Comparison of ENCODE assay signal across 8 cellular contexts in genomic region chr12:12505544-12506501, GRCh38. TPM values are rescaled to one million over a fixed set of nuclear protein-coding genes. Genes with fewer than 3 reads are reported as not detected.
A peak's percentile ranks its signal among the peaks of the same experiment; 100 is the strongest.
DNase-seq lines count a peak whose midpoint lies in the region; ATAC-seq and TF ChIP-seq lines count a peak whose summit lies in the region.

No MANE protein-coding gene starts in this region.

- 30% methylated on average over 11 of the region's 11 CpGs for WGBS in smooth muscle cell (ENCODE audit: low lambda C conversion rate)

- peaks cover 28% of the 10 kb centered on the region for H3K36me3 Mint-ChIP-seq in activated CD8-positive, alpha-beta T cell treated with anti-CD3 and anti-CD28 coated beads for 36 hours (ENCODE audit: low read depth)

- H3K36me3 ChIP-seq in smooth muscle cell (ENCODE audit: low read depth): no peaks in the 10 kb centered on the region

- H3K4me2 ChIP-seq in smooth muscle cell: peak overlapping the region; percentile 81

- peaks cover 15% of the 10 kb centered on the region for H3K79me2 ChIP-seq in smooth muscle cell (ENCODE audit: low read depth)

- H3K4me1 Mint-ChIP-seq in activated CD8-positive, alpha-beta T cell treated with anti-CD3 and anti-CD28 coated beads for 36 hours (ENCODE audit: low read depth): peaks cover 75% of the 10 kb centered on the region

- H3K4me3 ChIP-seq in smooth muscle cell: peak overlapping the region; percentile 36

- peaks cover 25% of the 10 kb centered on the region for H3K4me1 ChIP-seq in smooth muscle cell (ENCODE audit: low read depth)

- CTCF ChIA-PET in activated CD8-positive, alpha-beta T cell treated with anti-CD3 and anti-CD28 coated beads for 36 hours (lab: Charles Lee): interaction anchor here (0.8 to 5.1 kb wide), 11 partner anchors 11 to 150 kb away, joined by 3 to 22 read pairs (median 4); no protein-coding TSS in a partner anchor

- H3K9me3 ChIP-seq in smooth muscle cell (replicated peaks; ENCODE audit: low read depth): no peaks in the 10 kb centered on the region

- peak overlapping the region; percentile 42 for H3K4me3 Mint-ChIP-seq in activated CD8-positive, alpha-beta T cell treated with anti-CD3 and anti-CD28 coated beads for 36 hours

- H3K9ac ChIP-seq in smooth muscle cell (ENCODE audit: low read depth): peak overlapping the region; percentile 40

- H4K20me1 ChIP-seq in smooth muscle cell (ENCODE audit: low read depth): peaks cover 38% of the 10 kb centered on the region

- POLR2A ChIA-PET in activated CD8-positive, alpha-beta T cell treated with anti-CD3 and anti-CD28 coated beads for 36 hours (lab: Charles Lee): interaction anchor here (0.8 to 3.7 kb wide), 11 partner anchors 17 to 209 kb away, joined by 3 to 14 read pairs (median 4); partner anchors contain the start of genes CREBL2 and DUSP16

- H3K9me3 Mint-ChIP-seq in activated CD8-positive, alpha-beta T cell treated with anti-CD3 and anti-CD28 coated beads for 36 hours: no peaks in the 10 kb centered on the region

- intact Hi-C loops in activated CD8-positive, alpha-beta T cell treated with anti-CD3 and anti-CD28 coated beads for 36 hours (cut with micrococcal nuclease): loop anchor here (5.0 kb wide), 1 partner anchor 56 kb away; the partner anchor contains the start of gene DUSP16
- intact Hi-C loops in left cardiac atrium (cut with DNase I): loop anchor here in 1 of 2 donors (5.0 kb wide), 1 partner anchor 56 kb away; the partner anchor contains the start of gene DUSP16

- H3K27ac Mint-ChIP-seq in activated CD8-positive, alpha-beta T cell treated with anti-CD3 and anti-CD28 coated beads for 36 hours: peak overlapping the region; percentile 96

- peak overlapping the region; percentile 77 for H3K27ac ChIP-seq in smooth muscle cell (ENCODE audit: low read depth)

- H3K27me3 Mint-ChIP-seq in activated CD8-positive, alpha-beta T cell treated with anti-CD3 and anti-CD28 coated beads for 36 hours: no peaks in the 10 kb centered on the region

- peaks cover 21% of the 10 kb centered on the region for H3F3A ChIP-seq in smooth muscle cell (ENCODE audit: low read depth)

- peak; percentile 85 for DNase-seq in AG08395 (ENCODE audit: low spot score)
- DNase-seq in activated CD8-positive, alpha-beta T cell treated with anti-CD3 and anti-CD28 coated beads for 36 hours: peak; percentile 54
- no peak for DNase-seq in left cardiac atrium
- DNase-seq in smooth muscle cell (lab: John Stamatoyannopoulos, UW; ENCODE audit: unreplicated experiment): no peak
- no peak for DNase-seq in SIG-M5 treated with dmso at 0.1 percent for 504 hours (lab: John Stamatoyannopoulos, UW; ENCODE audit: unreplicated experiment)
- no peak for DNase-seq in T-helper 9 cell

- TF ChIP-seq CTCF in activated CD8-positive, alpha-beta T cell treated with anti-CD3 and anti-CD28 coated beads for 36 hours (IDR thresholded peaks at IDR 0.05): no peak
- TF ChIP-seq CTCF in smooth muscle cell (IDR thresholded peaks at IDR 0.05; ENCODE audit: borderline replicate concordance, insufficient read depth, poor library complexity, severe bottlenecking): no peak

- ATAC-seq in GM18861 (IDR thresholded peaks at IDR 0.05; ENCODE audit: unreplicated experiment) (peak; percentile 87), HG03025 (IDR thresholded peaks at IDR 0.05; ENCODE audit: low FRiP score, unreplicated experiment) (peak; percentile 91), left cardiac atrium (peak; percentile 64 to 85)
- ATAC-seq in activated CD8-positive, alpha-beta T cell treated with anti-CD3 and anti-CD28 coated beads for 36 hours: peak; percentile 88

- H3K27me3 ChIP-seq in smooth muscle cell (ENCODE audit: low read depth): no peaks in the 10 kb centered on the region

- no peak overlapping the region for H2AFZ ChIP-seq in smooth muscle cell (ENCODE audit: low read depth)

RNA-seq across cellular contexts. Expression of gene DUSP16, which starts 56.8 kb away (rescaled TPM):
- 10 to 100 TPM; 28.2 to 30.2 TPM for total RNA-seq in activated CD8-positive, alpha-beta T cell treated with anti-CD3 and anti-CD28 coated beads for 36 hours
- 10 to 100 TPM; 11.5 to 17.3 TPM for total RNA-seq in left cardiac atrium
- total RNA-seq in smooth muscle cell: 10.8 and 13.0 TPM in 2 replicates
- 1.2 and 2.0 TPM in 2 replicates for polyA plus RNA-seq in smooth muscle cell

Comparison
In these comparisons a context has a peak if more than half of its experiments do, and no peak if none do; other contexts are left out.
1. DNase-seq: peak in AG08395 (single experiment) and activated CD8-positive, alpha-beta T cell treated with anti-CD3 and anti-CD28 coated beads for 36 hours (single experiment); none in left cardiac atrium (single experiment), smooth muscle cell (single experiment), SIG-M5 treated with dmso at 0.1 percent for 504 hours (single experiment) and T-helper 9 cell (single experiment).
2. Peak in every context shown above with its lines, with median percentiles within 50 percentile points of each other: ATAC-seq.